ENCODE assay signal across 18 cellular contexts in genomic region chr10:77796311-77796915, GRCh38.
DNase-seq lines count a peak whose midpoint lies in the region; ATAC-seq and TF ChIP-seq lines count a peak whose summit lies in the region.
"Had no signal": no experiment of that assay in that cellular context is flagged by ENCODE, and none has a peak within 500 bp of the region (broad histone marks: within the 10 kb centered on the region; RNA-seq: fewer than 3 reads in every experiment).

No MANE protein-coding gene starts in this region.

- no peak overlapping the region for H3K4ac ChIP-seq in H9 (ENCODE audit: low read depth, low read length)

- no peak overlapping the region for H2AK5ac ChIP-seq in H9 (ENCODE audit: insufficient read length, low read length)

- H3K4me1 Mint-ChIP-seq in T-helper 17 cell, result peaks cover 26% of the 10 kb centered on the region
- peaks cover 6 to 10% of the 10 kb centered on the region in 2 experiments for H3K4me1 Mint-ChIP-seq in H9

- H3K4me3 ChIP-seq in lower lobe of right lung (no peak overlapping the region), aorta (ENCODE audit: low read length in 2 of 2) (no peak overlapping the region)
- H3K4me3 ChIP-seq: A549 had no signal

- no peak overlapping the region for H3K14ac ChIP-seq in H9 (ENCODE audit: insufficient read depth, low read length)

- no peak overlapping the region for H3T11ph ChIP-seq in H9 (ENCODE audit: low read length)

- no peak overlapping the region for H2AFZ ChIP-seq in H9 (ENCODE audit: low read length)

- 93 to 95% methylated on average over 16 of the region's 16 CpGs for WGBS in aorta, 2 donors
- WGBS in H9 (ENCODE audit: extremely low coverage, insufficient read length, low lambda C conversion rate), result no CpG with 5 or more reads among the region's 16 CpGs

- H4K5ac ChIP-seq in H9 (ENCODE audit: insufficient read length, low read depth, low read length), result no peak overlapping the region

- H2BK12ac ChIP-seq in H9 (ENCODE audit: insufficient read length, low read depth, low read length), result no peak overlapping the region

- no peak overlapping the region for H3K9ac ChIP-seq in H9 (ENCODE audit: extremely low read depth, insufficient read length, low read length)

- TF ChIP-seq CTCF in lower lobe of right lung (IDR thresholded peaks at IDR 0.05) (no peak), H9 (conservative IDR thresholded peaks at IDR 0.05) (no peak)

- H3K27me3 ChIP-seq in lower lobe of right lung (ENCODE audit: low read depth) (no peaks in the 10 kb centered on the region), aorta (ENCODE audit: control insufficient read depth in 1 of 2, insufficient read depth in 2 of 2, low read length in 1 of 2) (no peaks in the 10 kb centered on the region), H9 (ENCODE audit: insufficient read depth, low read length) (no peaks in the 10 kb centered on the region)

- no peak overlapping the region for H2BK5ac ChIP-seq in H9 (ENCODE audit: insufficient read length, low read length)

- H4K20me1 ChIP-seq in H9 (ENCODE audit: control insufficient read depth, insufficient read depth, insufficient read length), result no peaks in the 10 kb centered on the region

- H4K8ac ChIP-seq in H9 (replicated peaks; ENCODE audit: insufficient read length, low read depth, low read length), result no peak overlapping the region

- no peak overlapping the region for H3K23ac ChIP-seq in H9 (ENCODE audit: insufficient read length, low read depth, low read length)

- intact Hi-C loops in lower lobe of right lung (cut with DNase I) (no loop called here), aorta (cut with DNase I) (no loop called here)

- H3K79me2 ChIP-seq in H9 (ENCODE audit: insufficient read depth, low read length), result no peaks in the 10 kb centered on the region

- no peak overlapping the region for H2BK20ac ChIP-seq in H9 (ENCODE audit: low read depth, low read length, poor library complexity, severe bottlenecking)

- H2BK15ac ChIP-seq in H9 (ENCODE audit: low read depth, low read length), result no peak overlapping the region

- ATAC-seq in T-helper 17 cell, result no peak
- ATAC-seq in lower lobe of right lung, result no peak
- ATAC-seq in aorta (ENCODE audit: low FRiP score), result no peak
- ATAC-seq: A549, HCT116, HepG2 had no signal

- H2BK120ac ChIP-seq in H9 (ENCODE audit: low read depth, low read length, poor library complexity, severe bottlenecking), result no peak overlapping the region

- H3K4me3 Mint-ChIP-seq in T-helper 17 cell (no peak overlapping the region), H9 (no peak overlapping the region)
- H3K4me3 Mint-ChIP-seq: CD4-positive, alpha-beta T cell; HFFc6; IgD-negative memory B cell had no signal

- H3K27me3 Mint-ChIP-seq in T-helper 17 cell (no peaks in the 10 kb centered on the region), H9 (ENCODE audit: low read depth) (no peaks in the 10 kb centered on the region)
- H3K27me3 Mint-ChIP-seq: CD4-positive, alpha-beta T cell; IgD-negative memory B cell had no signal

- H3K23me2 ChIP-seq in H9 (ENCODE audit: insufficient read length, low read depth, low read length, poor library complexity, severe bottlenecking), result no peaks in the 10 kb centered on the region

- H3K9me3 Mint-ChIP-seq in H9, result no peaks in the 10 kb centered on the region
- H3K9me3 Mint-ChIP-seq: CD4-positive, alpha-beta T cell; HFFc6; IgD-negative memory B cell had no signal

- no peak overlapping the region for H3K56ac ChIP-seq in H9 (ENCODE audit: insufficient read length, low read depth, low read length)

- H3K4me2 ChIP-seq in H9 (ENCODE audit: insufficient read depth, insufficient read length, low read length), result no peak overlapping the region
- H3K4me2 ChIP-seq: A549 had no signal

- H3K27ac Mint-ChIP-seq in T-helper 17 cell (peak overlapping the region; percentile 99), H9 (peak overlapping the region in 1 of 3 experiments; percentile 64; a peak in 2 of 7 replicates)
- H3K27ac Mint-ChIP-seq: CD4-positive, alpha-beta T cell; HFFc6; IgD-negative memory B cell had no signal

- DNase-seq in NCI-H146 (lab: John Stamatoyannopoulos, UW), result peak; percentile 40
- no peak for DNase-seq in NCI-H146 treated with DMSO at 0.1 percent for 48 hours (lab: John Stamatoyannopoulos, UW; ENCODE audit: unreplicated experiment)
- no peak for DNase-seq in T-helper 17 cell
- DNase-seq in lower lobe of right lung, result peak; percentile 28
- DNase-seq in aorta, result peak; percentile 36 to 74
- no peak for DNase-seq in activated naive CD4-positive, alpha-beta T cell treated with Interleukin-2 at 50 U/mL for 16 hours
- no peak for DNase-seq in H9
- DNase-seq: AML-193; Caco-2; CD4-positive, alpha-beta T cell; GF-D8; HFFc6 had no signal

- no peaks in the 10 kb centered on the region for H3K9me3 ChIP-seq in T-helper 17 cell (ENCODE audit: control insufficient read depth, low read length, poor library complexity, severe bottlenecking)
- no peaks in the 10 kb centered on the region for H3K9me3 ChIP-seq in lower lobe of right lung
- no peaks in the 10 kb centered on the region for H3K9me3 ChIP-seq in aorta (ENCODE audit: control insufficient read depth, low read length)
- H3K9me3 ChIP-seq in H9 (ENCODE audit: control insufficient read depth, low read depth, low read length), result no peaks in the 10 kb centered on the region
- H3K9me3 ChIP-seq: A549, Caco-2 had no signal

- H3K27ac ChIP-seq in lower lobe of right lung (no peak overlapping the region), aorta (ENCODE audit: low read depth in 1 of 2, low read length in 2 of 2) (no peak overlapping the region), H9 (ENCODE audit: insufficient read length, low read depth, low read length) (no peak overlapping the region)
- H3K27ac ChIP-seq: 22Rv1, A549, C4-2B had no signal

- H3K36me3 Mint-ChIP-seq in T-helper 17 cell (ENCODE audit: low read depth) (peaks cover 7% of the 10 kb centered on the region), H9 (ENCODE audit: insufficient read depth in 1 of 3, low read depth in 3 of 3) (peaks cover 37 to 83% (median 78%) of the 10 kb centered on the region in 3 experiments; a peak in 6 of 7 replicates)

- no peak overlapping the region for H3K18ac ChIP-seq in H9 (ENCODE audit: insufficient read length, low read depth, low read length)

- H3K36me3 ChIP-seq in lower lobe of right lung (peaks cover 95% of the 10 kb centered on the region), aorta (ENCODE audit: control insufficient read depth in 1 of 2, insufficient read depth in 2 of 2, low read length in 1 of 2) (peaks cover 0 to 14% of the 10 kb centered on the region in 2 donors)

- no peaks in the 10 kb centered on the region for H3K79me1 ChIP-seq in H9 (ENCODE audit: insufficient read depth, low read depth, low read length, poor library complexity, severe bottlenecking)

- H4K91ac ChIP-seq in H9 (ENCODE audit: insufficient read length, low read depth, low read length), result no peak overlapping the region

- H3K4me1 ChIP-seq in lower lobe of right lung (no peaks in the 10 kb centered on the region), aorta (ENCODE audit: control insufficient read depth in 1 of 2, insufficient read depth in 2 of 2, low read length in 2 of 2) (no peaks in the 10 kb centered on the region), H9 (ENCODE audit: insufficient read depth, low read length) (peaks cover 2% of the 10 kb centered on the region)
- H3K4me1 ChIP-seq: A549, Caco-2 had no signal

Comparison
In these comparisons a context has a peak if more than half of its experiments do, and no peak if none do; other contexts are left out.
1. DNase-seq: peak in NCI-H146 (single experiment), lower lobe of right lung (single experiment) and aorta (2 of 2); none in NCI-H146 treated with DMSO at 0.1 percent for 48 hours (single experiment), T-helper 17 cell (0 of 3), activated naive CD4-positive, alpha-beta T cell treated with Interleukin-2 at 50 U/mL for 16 hours (single experiment) and H9 (single experiment).